ENCODE assay signal across 25 cellular contexts in the genomic region with DNA sequence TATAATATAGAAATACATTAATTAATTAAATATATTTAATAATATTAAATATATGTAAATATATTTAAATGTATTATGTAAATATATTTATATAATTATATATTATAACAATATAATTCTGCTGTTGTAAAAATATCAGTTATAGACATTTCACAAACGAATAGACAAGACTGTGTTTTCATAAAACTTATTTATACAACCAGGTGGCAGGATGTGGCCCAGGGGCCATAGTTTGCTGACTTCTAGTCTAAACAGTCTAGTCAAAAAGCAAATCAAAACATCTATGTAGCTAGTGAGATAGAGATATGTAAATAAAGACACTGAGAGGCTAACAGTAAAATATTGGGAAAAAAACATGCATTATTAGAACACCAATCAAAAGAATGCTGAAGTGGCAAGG.
"Had no signal": no experiment of that assay in that cellular context is flagged by ENCODE, and none has a peak within 500 bp of the region (broad histone marks: within the 10 kb centered on the region; RNA-seq: fewer than 3 reads in every experiment).

No MANE protein-coding gene starts in this region.

- H3K9me3 Mint-ChIP-seq: endodermal cell; natural killer cell; stimulated activated effector memory CD8-positive, alpha-beta T cell treated with anti-CD3 and anti-CD28 coated beads, Interleukin-12 subunit alpha, Interleukin-12 subunit beta, amount 100 ng/mL, for 72 hours; type B pancreatic cell had no signal

- H3K27ac ChIP-seq: esophagus muscularis mucosa, foreskin keratinocyte, gastroesophageal sphincter, heart left ventricle, hepatocyte, ovary, psoas muscle, stomach, thyroid gland had no signal

- H3K4me2 ChIP-seq: hepatocyte had no signal

- H3K4me1 Mint-ChIP-seq: memory B cell; natural killer cell; stimulated activated effector memory CD8-positive, alpha-beta T cell treated with anti-CD3 and anti-CD28 coated beads, Interleukin-12 subunit alpha, Interleukin-12 subunit beta, amount 100 ng/mL, for 72 hours had no signal

- ATAC-seq: foreskin keratinocyte; gastroesophageal sphincter; heart left ventricle; left lobe of liver; natural killer cell; psoas muscle; right cardiac atrium; stimulated activated effector memory CD8-positive, alpha-beta T cell treated with anti-CD3 and anti-CD28 coated beads, Interleukin-12 subunit alpha, Interleukin-12 subunit beta, amount 100 ng/mL, for 72 hours had no signal

- H3K4me3 ChIP-seq: esophagus muscularis mucosa, gastroesophageal sphincter, heart left ventricle, hepatocyte, lung, ovary, psoas muscle, sigmoid colon, stomach, thyroid gland had no signal

- H2AFZ ChIP-seq: hepatocyte had no signal

- H3K4me1 ChIP-seq: foreskin keratinocyte, gastroesophageal sphincter, psoas muscle, thyroid gland had no signal

- DNase-seq: effector CD8-positive, alpha-beta T cell; endodermal cell; foreskin keratinocyte; heart left ventricle; kidney; natural killer cell; occipital lobe; ovary; posterior cingulate gyrus; psoas muscle; right cardiac atrium; sigmoid colon; stimulated activated CD4-positive, alpha-beta T cell treated with anti-CD3 and anti-CD28 coated beads, Interleukin-2, amount 100 ng/mL, for 24 hours; stimulated activated CD4-positive, alpha-beta T cell treated with anti-CD3 and anti-CD28 coated beads, Interleukin-4, amount 100 ng/mL, for 24 hours; stimulated activated naive CD4-positive, alpha-beta T cell treated with Interleukin-2 at 50 U/mL for 16 hours; stomach; thyroid gland had no signal

- H3K9me3 ChIP-seq: esophagus muscularis mucosa, gastroesophageal sphincter, heart left ventricle, ovary, psoas muscle, sigmoid colon, stomach, thyroid gland had no signal

- H3K27me3 ChIP-seq: esophagus muscularis mucosa, foreskin keratinocyte, gastroesophageal sphincter, hepatocyte, ovary, sigmoid colon, stomach, thyroid gland had no signal

- H3K4me3 Mint-ChIP-seq: endodermal cell; memory B cell; natural killer cell; stimulated activated effector memory CD8-positive, alpha-beta T cell treated with anti-CD3 and anti-CD28 coated beads, Interleukin-12 subunit alpha, Interleukin-12 subunit beta, amount 100 ng/mL, for 72 hours; type B pancreatic cell had no signal

- H3K36me3 Mint-ChIP-seq: memory B cell; natural killer cell; stimulated activated effector memory CD8-positive, alpha-beta T cell treated with anti-CD3 and anti-CD28 coated beads, Interleukin-12 subunit alpha, Interleukin-12 subunit beta, amount 100 ng/mL, for 72 hours; type B pancreatic cell had no signal

- H3K79me2 ChIP-seq: hepatocyte had no signal

- H3K27ac Mint-ChIP-seq: endodermal cell; memory B cell; natural killer cell; stimulated activated effector memory CD8-positive, alpha-beta T cell treated with anti-CD3 and anti-CD28 coated beads, Interleukin-12 subunit alpha, Interleukin-12 subunit beta, amount 100 ng/mL, for 72 hours; type B pancreatic cell had no signal

- H3K36me3 ChIP-seq: esophagus muscularis mucosa, gastroesophageal sphincter, heart left ventricle, ovary, sigmoid colon, stomach, thyroid gland had no signal
